Comparison of ENCODE assay signal across 2 cellular contexts in genomic region chr18:23178661-23179081, GRCh38.
TF ChIP-seq lines count a peak whose summit lies in the region.

No MANE protein-coding gene starts in this region.

TF ChIP-seq in HepG2, 621 proteins besides CTCF, POLR2A, EP300 and RAD21 (continued from another document and continues in another):
- TF ChIP-seq ZBTB34 (CRISPR knock-in tag; IDR thresholded peaks at IDR 0.05) (peak; percentile 74; the same call in 1 of the 2 replicates), ZNF362 (CRISPR knock-in tag; IDR thresholded peaks at IDR 0.05; ENCODE audit: borderline replicate concordance) (no peak), PHF21A (CRISPR knock-in tag; IDR thresholded peaks at IDR 0.05) (0 out of 2 replicates have a peak, but pooled peaks have one; percentile 23), FOXJ3 (CRISPR knock-in tag; IDR thresholded peaks at IDR 0.05; ENCODE audit: borderline replicate concordance) (peak; percentile 17; the same call in 1 of the 2 replicates), ZMYM3 (CRISPR knock-in tag; IDR thresholded peaks at IDR 0.05) (no peak), NR2F6 (IDR thresholded peaks at IDR 0.05) (peak; percentile 66), NR2F6 (CRISPR knock-in tag; IDR thresholded peaks at IDR 0.05) (no peak), TMF1 (CRISPR knock-in tag; IDR thresholded peaks at IDR 0.05; ENCODE audit: low read depth) (no peak), GATAD2A (CRISPR knock-in tag; IDR thresholded peaks at IDR 0.05) (peak; percentile 69; the same call in 1 of the 2 replicates), ZBED4 (CRISPR knock-in tag; IDR thresholded peaks at IDR 0.05; ENCODE audit: borderline replicate concordance) (no peak), PHB2 (IDR thresholded peaks at IDR 0.05; ENCODE audit: partially characterized antibody) (no peak), ZNF253 (CRISPR knock-in tag; IDR thresholded peaks at IDR 0.05; ENCODE audit: borderline replicate concordance) (no peak), HNRNPL (IDR thresholded peaks at IDR 0.05; ENCODE audit: low read depth, low read length) (no peak), ONECUT2 (CRISPR knock-in tag; IDR thresholded peaks at IDR 0.05) (peak; percentile 82), AHDC1 (CRISPR knock-in tag; IDR thresholded peaks at IDR 0.05; ENCODE audit: borderline replicate concordance) (no peak), ATRX (CRISPR knock-in tag; IDR thresholded peaks at IDR 0.05; ENCODE audit: borderline replicate concordance) (no peak)

TF ChIP-seq in GM23338, 12 proteins besides CTCF, POLR2A, EP300 and RAD21 (continued from another document):
- no peak for TF ChIP-seq REST (IDR thresholded peaks at IDR 0.05; ENCODE audit: unreplicated experiment)
- no peak for TF ChIP-seq ZNF331 (CRISPR knock-in tag; IDR thresholded peaks at IDR 0.05; ENCODE audit: low read depth)
- no peak for TF ChIP-seq ZNF462 (CRISPR knock-in tag; IDR thresholded peaks at IDR 0.05)
- no peak for TF ChIP-seq EZH2phosphoT487 (IDR thresholded peaks at IDR 0.05; ENCODE audit: unreplicated experiment)
- no peak for TF ChIP-seq ZNF114 (CRISPR knock-in tag; IDR thresholded peaks at IDR 0.05)
TF ChIP-seq in GM23338: peak in this region for 0.
